In the genomic region with DNA sequence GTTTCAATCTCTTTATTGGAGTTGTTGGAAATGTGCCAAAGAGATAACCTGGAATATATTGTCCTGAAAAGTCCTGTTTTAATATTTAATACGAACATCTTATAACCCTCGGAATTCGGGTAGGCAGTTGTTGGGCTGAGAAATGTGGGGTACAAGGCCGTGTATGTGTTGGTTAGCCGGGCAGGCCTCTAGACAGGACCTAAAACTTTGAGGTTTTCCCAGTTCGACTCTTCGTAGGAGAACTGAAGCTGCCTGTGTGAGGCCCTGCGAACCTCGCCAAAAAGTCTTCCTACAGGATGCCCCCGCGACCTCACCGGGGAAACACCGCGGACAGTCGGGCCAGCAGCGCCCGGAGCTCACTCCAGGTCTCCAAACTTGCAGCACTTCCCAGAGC, we compare ENCODE assay signal across 8 cellular contexts. TPM values are rescaled to one million over a fixed set of nuclear protein-coding genes. Genes with fewer than 3 reads are reported as not detected.
DNase-seq lines count a peak whose midpoint lies in the region; ATAC-seq and TF ChIP-seq lines count a peak whose summit lies in the region.

No MANE protein-coding gene starts in this region.

- H3K9me3 Mint-ChIP-seq in activated CD4-positive, alpha-beta T cell treated with anti-CD3 and anti-CD28 coated beads, Interleukin-2, amount 10 ng/mL, durations not matched to agents 7 days and 5 days: no peaks in the 10 kb centered on the region

- ATAC-seq in RWPE2 (ENCODE audit: low read depth): no peak

- peak overlapping the region; percentile 81 for H3K27ac Mint-ChIP-seq in activated CD4-positive, alpha-beta T cell treated with anti-CD3 and anti-CD28 coated beads, Interleukin-2, amount 10 ng/mL, durations not matched to agents 7 days and 5 days

- no peak for DNase-seq in activated CD4-positive, alpha-beta T cell treated with anti-CD3 and anti-CD28 coated beads, Interleukin-2, amount 10 ng/mL, durations not matched to agents 7 days and 5 days
- no peak for DNase-seq in activated CD4-positive, alpha-beta T cell treated with anti-CD3 and anti-CD28 coated beads, Interleukin-2, amount 50 U/mL, for 1 hour
- DNase-seq in RWPE2 (ENCODE audit: low spot score): no peak
- peak; percentile 74 for DNase-seq in fibroblast of the aortic adventitia (ENCODE audit: low read depth)
- DNase-seq in NCI-H2029 (lab: John Stamatoyannopoulos, UW): no peak
- DNase-seq in GM10266 (ENCODE audit: extremely low spot score): no peak
- no peak for DNase-seq in NCI-H2107 (lab: John Stamatoyannopoulos, UW)

- TF ChIP-seq CTCF in RWPE2 (IDR thresholded peaks at IDR 0.05; ENCODE audit: poor library complexity, severe bottlenecking) (no peak), fibroblast of the aortic adventitia (IDR thresholded peaks at IDR 0.05; ENCODE audit: insufficient read depth, low read length) (no peak), GM10266 (IDR thresholded peaks at IDR 0.05; ENCODE audit: control insufficient read depth, insufficient read depth, low read depth, missing control alignments) (no peak)

- H3K4me1 Mint-ChIP-seq in activated CD4-positive, alpha-beta T cell treated with anti-CD3 and anti-CD28 coated beads, Interleukin-2, amount 10 ng/mL, durations not matched to agents 7 days and 5 days: peaks cover 52% of the 10 kb centered on the region

- peak overlapping the region; percentile 63 for H3K4me3 ChIP-seq in RWPE2 (ENCODE audit: severe bottlenecking)
- peak overlapping the region; percentile 89 for H3K4me3 ChIP-seq in fibroblast of the aortic adventitia (ENCODE audit: low read depth, low read length)
- peak overlapping the region; percentile 68 to 95 (median 92) for H3K4me3 ChIP-seq in skeletal muscle tissue (ENCODE audit: low read length in 3 of 3)

- POLR2A ChIA-PET in activated CD4-positive, alpha-beta T cell treated with anti-CD3 and anti-CD28 coated beads, Interleukin-2, amount 10 ng/mL, durations not matched to agents 7 days and 5 days (lab: Charles Lee): no interaction called here

- CTCF ChIA-PET in activated CD4-positive, alpha-beta T cell treated with anti-CD3 and anti-CD28 coated beads, Interleukin-2, amount 10 ng/mL, durations not matched to agents 7 days and 5 days (lab: Charles Lee): interaction anchor here (1.0 to 1.8 kb wide), 3 partner anchors 8 to 126 kb away, joined by 3 to 4 read pairs (median 4); no protein-coding TSS in a partner anchor

- H3K9me3 ChIP-seq in RWPE2 (ENCODE audit: severe bottlenecking) (no peaks in the 10 kb centered on the region), skeletal muscle tissue (ENCODE audit: control insufficient read depth in 3 of 3, low read length in 3 of 3) (no peaks in the 10 kb centered on the region)

- H3K4me1 ChIP-seq in RWPE2 (ENCODE audit: insufficient read depth, poor library complexity, severe bottlenecking) (peaks cover 76% of the 10 kb centered on the region), skeletal muscle tissue (ENCODE audit: control insufficient read depth in 3 of 3, insufficient read depth in 3 of 3, low read length in 3 of 3) (peaks cover 15 to 35% (median 21%) of the 10 kb centered on the region in 3 donors)

- H3K27me3 ChIP-seq in RWPE2 (ENCODE audit: insufficient read depth, poor library complexity, severe bottlenecking) (no peaks in the 10 kb centered on the region), skeletal muscle tissue (ENCODE audit: control insufficient read depth in 3 of 3, insufficient read depth in 3 of 3, low read length in 3 of 3) (no peaks in the 10 kb centered on the region)

- peak overlapping the region; percentile 74 for H3K4me3 Mint-ChIP-seq in activated CD4-positive, alpha-beta T cell treated with anti-CD3 and anti-CD28 coated beads, Interleukin-2, amount 10 ng/mL, durations not matched to agents 7 days and 5 days

- H3K9ac ChIP-seq in skeletal muscle tissue (ENCODE audit: low read depth in 1 of 3, low read length in 3 of 3): peak overlapping the region; percentile 66 to 87 (median 79)

- H3K36me3 ChIP-seq in RWPE2 (ENCODE audit: low read depth): no peaks in the 10 kb centered on the region
- H3K36me3 ChIP-seq in skeletal muscle tissue (ENCODE audit: control insufficient read depth in 3 of 3, insufficient read depth in 3 of 3, low read length in 3 of 3): no peaks in the 10 kb centered on the region

- peaks cover 20% of the 10 kb centered on the region for H3K27me3 Mint-ChIP-seq in activated CD4-positive, alpha-beta T cell treated with anti-CD3 and anti-CD28 coated beads, Interleukin-2, amount 10 ng/mL, durations not matched to agents 7 days and 5 days

- peaks cover 5% of the 10 kb centered on the region for H3K36me3 Mint-ChIP-seq in activated CD4-positive, alpha-beta T cell treated with anti-CD3 and anti-CD28 coated beads, Interleukin-2, amount 10 ng/mL, durations not matched to agents 7 days and 5 days (ENCODE audit: low read depth)

- H3K27ac ChIP-seq in RWPE2 (ENCODE audit: poor library complexity, severe bottlenecking): peak overlapping the region; percentile 96
- peak overlapping the region; percentile 82 for H3K27ac ChIP-seq in skeletal muscle tissue (ENCODE audit: low read depth, low read length)

RNA-seq across cellular contexts. Expression of gene TJP2, which starts 0.6 kb away (rescaled TPM):
- total RNA-seq in activated CD4-positive, alpha-beta T cell treated with anti-CD3 and anti-CD28 coated beads, Interleukin-2, amount 10 ng/mL, durations not matched to agents 7 days and 5 days: 10 to 100 TPM; 21.4 to 24.5 TPM
- total RNA-seq in fibroblast of the aortic adventitia (ENCODE audit: low replicate concordance) (61.7 and 105 TPM in 2 replicates), skeletal muscle tissue (17.2 TPM)
